In the genomic region with DNA sequence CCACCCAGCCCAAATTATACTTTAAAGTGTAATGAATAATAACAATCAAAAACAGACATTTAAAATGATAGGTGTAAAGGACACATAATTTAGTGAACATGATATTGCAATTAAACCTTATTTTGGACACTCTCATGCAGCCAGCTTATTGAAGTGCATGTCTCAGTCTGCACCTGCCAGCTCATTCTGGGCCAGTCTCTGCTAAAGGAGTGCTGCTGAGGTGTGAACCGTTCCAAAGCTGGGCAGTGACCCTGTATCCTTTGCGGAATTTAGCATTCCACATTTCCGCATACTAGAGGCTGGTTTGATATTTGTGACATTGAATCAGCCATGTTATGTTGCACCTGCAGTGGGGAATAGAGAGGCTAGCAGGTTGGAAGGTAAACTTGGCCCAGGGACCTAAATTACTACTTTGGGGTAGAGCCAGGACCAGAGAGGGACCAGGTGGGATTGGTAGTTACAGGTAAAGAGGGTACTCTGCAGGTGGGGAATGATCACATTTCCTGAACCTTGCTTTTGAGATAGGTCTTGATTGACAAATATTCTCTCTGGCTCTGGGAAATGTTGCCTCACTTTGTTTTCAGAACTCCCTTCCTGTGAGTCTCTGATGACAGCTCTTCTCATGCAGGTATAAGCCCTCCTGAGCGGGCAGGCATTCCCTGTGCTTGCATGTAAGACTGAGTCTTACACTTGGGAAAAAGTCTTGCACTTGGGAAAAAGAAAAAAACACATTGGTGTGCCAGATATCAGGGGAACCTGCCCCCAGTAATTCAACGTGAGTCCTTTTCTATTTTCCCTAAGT, we compare ENCODE assay signal across 20 cellular contexts. TPM values are rescaled to one million over a fixed set of nuclear protein-coding genes. Genes with fewer than 3 reads are reported as not detected.
DNase-seq lines count a peak whose midpoint lies in the region; ATAC-seq and TF ChIP-seq lines count a peak whose summit lies in the region.
"Had no signal": no experiment of that assay in that cellular context is flagged by ENCODE, and none has a peak within 500 bp of the region (broad histone marks: within the 10 kb centered on the region; RNA-seq: fewer than 3 reads in every experiment).

No MANE protein-coding gene starts in this region.

- H3K27ac ChIP-seq in left lung, result peak overlapping the region in 1 of 2 donors; percentile 24
- H3K27ac ChIP-seq: BLaER1 treated with 17β-estradiol and CSF1 and Interleukin-3, amounts not matched to agents 10 nM and 100 nM had no signal

- CTCF ChIA-PET in Calu3 (lab: Charles Lee), result interaction anchor here (1.3 kb wide), 1 partner anchor 11 kb away, joined by 6 read pairs; no protein-coding TSS in a partner anchor

- DNase-seq in Calu3, result peak; percentile 23
- DNase-seq in NCI-H1105 treated with DMSO at 0.1 percent for 48 hours (lab: John Stamatoyannopoulos, UW), result peak; percentile 55
- no peak for DNase-seq in central memory CD8-positive, alpha-beta T cell (ENCODE audit: low spot score in 2 of 2)
- DNase-seq in left lung, result no peak
- DNase-seq in Right ventricle myocardium inferior (ENCODE audit: missing footprints), result no peak
- DNase-seq in HuH-7 (ENCODE audit: low spot score), result no peak
- DNase-seq in NCI-H1092 treated with DMSO at 0.1 percent for 48 hours (lab: John Stamatoyannopoulos, UW), result no peak
- DNase-seq: CD8-positive, alpha-beta memory T cell; DND-41; GDM1; MV-4-11; NCI-H1436 treated with DMSO at 0.1 percent for 48 hours; NCI-H2081 treated with DMSO at 0.1 percent for 48 hours; NCI-H2227 treated with DMSO at 0.1 percent for 48 hours; NCI-H524 treated with DMSO at 0.1 percent for 48 hours; RPMI8226 had no signal

- TF ChIP-seq CTCF in Calu3 (IDR thresholded peaks at IDR 0.05; ENCODE audit: unreplicated experiment) (no peak), left lung (IDR thresholded peaks at IDR 0.05) (no peak)

- H3K4me3 Mint-ChIP-seq in Calu3 (ENCODE audit: low read depth, unreplicated experiment), result peak overlapping the region; percentile 57
- no peak overlapping the region for H3K4me3 Mint-ChIP-seq in central memory CD8-positive, alpha-beta T cell
- H3K4me3 Mint-ChIP-seq: CD8-positive, alpha-beta memory T cell had no signal

- H3K27ac Mint-ChIP-seq in Calu3 (ENCODE audit: unreplicated experiment), result peak overlapping the region; percentile 86
- H3K27ac Mint-ChIP-seq in central memory CD8-positive, alpha-beta T cell (ENCODE audit: low read depth), result peak overlapping the region; percentile 29

- H3K9me3 Mint-ChIP-seq in Calu3 (ENCODE audit: low read depth, unreplicated experiment), result no peaks in the 10 kb centered on the region
- no peaks in the 10 kb centered on the region for H3K9me3 Mint-ChIP-seq in central memory CD8-positive, alpha-beta T cell

- no peaks in the 10 kb centered on the region for H3K4me1 ChIP-seq in left lung

- H3K27me3 Mint-ChIP-seq in Calu3 (ENCODE audit: unreplicated experiment), result no peaks in the 10 kb centered on the region
- H3K27me3 Mint-ChIP-seq in central memory CD8-positive, alpha-beta T cell, result no peaks in the 10 kb centered on the region

- H3K27me3 ChIP-seq in left lung, result no peaks in the 10 kb centered on the region
- H3K27me3 ChIP-seq: BLaER1 treated with 17β-estradiol and CSF1 and Interleukin-3, amounts not matched to agents 10 nM and 100 nM had no signal

- no peaks in the 10 kb centered on the region for H3K36me3 ChIP-seq in left lung

- ATAC-seq in central memory CD8-positive, alpha-beta T cell (replicated peaks; ENCODE audit: extremely low read depth, poor library complexity, severe bottlenecking), result no peak
- ATAC-seq in left lung (peak; percentile 42), Right ventricle myocardium inferior (no peak), GM18498 (IDR thresholded peaks at IDR 0.05; ENCODE audit: unreplicated experiment) (no peak)
- ATAC-seq: GM12878, K562 had no signal

- H3K4me1 Mint-ChIP-seq in Calu3 (ENCODE audit: low read depth, unreplicated experiment), result peaks cover 74% of the 10 kb centered on the region
- H3K4me1 Mint-ChIP-seq in central memory CD8-positive, alpha-beta T cell, result peaks cover 31% of the 10 kb centered on the region

- H3K4me3 ChIP-seq in left lung, result no peak overlapping the region
- H3K4me3 ChIP-seq: BLaER1 treated with 17β-estradiol and CSF1 and Interleukin-3, amounts not matched to agents 10 nM and 100 nM; GM12878; K562 had no signal

- H3K36me3 Mint-ChIP-seq in Calu3 (ENCODE audit: insufficient read depth, unreplicated experiment), result peaks cover 12% of the 10 kb centered on the region
- H3K36me3 Mint-ChIP-seq in central memory CD8-positive, alpha-beta T cell (ENCODE audit: insufficient read depth), result peaks cover 3% of the 10 kb centered on the region

- intact Hi-C loops in Calu3 (cut with micrococcal nuclease; ENCODE audit: unreplicated experiment), result loop anchor here (5.0 kb wide), 2 partner anchors 69 to 106 kb away; no protein-coding TSS in a partner anchor
- intact Hi-C loops in left lung (cut with DNase I), result no loop called here
- intact Hi-C loops in Right ventricle myocardium inferior (cut with DNase I), result no loop called here

- no peaks in the 10 kb centered on the region for H3K9me3 ChIP-seq in left lung

- BruUV-seq in Calu3 (replicated peaks; lab: Mats Ljungman, UMichigan), result no TSS peak

RNA-seq across cellular contexts. Expression of a gene that starts 26.2 kb away (rescaled TPM):
- total RNA-seq in Calu3 (2022), result 84.3 and 105 TPM in 2 replicates
- 10 to 100 TPM; 69.7 to 86.8 TPM for total RNA-seq in left lung
- 94.9 TPM for total RNA-seq in Right ventricle myocardium inferior

Comparison
In these comparisons a context has a peak if more than half of its experiments do, and no peak if none do; other contexts are left out.
1. DNase-seq: peak in Calu3 (single experiment) and NCI-H1105 treated with DMSO at 0.1 percent for 48 hours (single experiment); none in central memory CD8-positive, alpha-beta T cell (0 of 2), left lung (0 of 2), Right ventricle myocardium inferior (single experiment), HuH-7 (single experiment) and NCI-H1092 treated with DMSO at 0.1 percent for 48 hours (single experiment).